In the genomic region with DNA sequence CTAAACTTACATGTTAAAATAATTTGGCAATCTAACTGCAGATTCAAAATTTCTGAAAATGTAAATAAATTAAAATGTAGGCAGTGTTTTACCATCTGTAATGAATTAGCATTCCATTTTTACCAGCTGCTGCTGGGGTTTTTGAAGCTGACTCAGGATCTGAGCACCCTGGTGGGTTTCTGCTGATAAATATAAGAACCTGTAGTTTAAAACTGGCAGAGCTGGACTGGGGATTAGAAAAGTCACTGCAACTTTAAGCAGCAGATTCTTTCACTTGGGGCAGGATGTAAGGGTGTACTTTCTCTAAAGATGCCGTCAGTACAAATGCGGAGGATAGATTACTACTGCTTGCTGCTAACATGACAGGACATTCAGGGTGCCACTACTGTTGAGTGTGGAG, we compare ENCODE assay signal across 3 cellular contexts.
TF ChIP-seq lines count a peak whose summit lies in the region.

No MANE protein-coding gene starts in this region.

TF ChIP-seq in liver, 16 proteins besides CTCF, POLR2A, EP300 and RAD21:
- no peak for TF ChIP-seq ZBTB33 (IDR thresholded peaks at IDR 0.05)
- TF ChIP-seq RXRA (IDR thresholded peaks at IDR 0.05): no peak
- no peak for TF ChIP-seq SP1 (IDR thresholded peaks at IDR 0.05)
- no peak for TF ChIP-seq JUND (IDR thresholded peaks at IDR 0.05)
- no peak for TF ChIP-seq FOXA2 (IDR thresholded peaks at IDR 0.05)
- TF ChIP-seq EGR1 (IDR thresholded peaks at IDR 0.05; ENCODE audit: low read depth in 2 of 2): no peak
- no peak for TF ChIP-seq HNF4A (conservative IDR thresholded peaks at IDR 0.05)
- no peak for TF ChIP-seq HNF4G (IDR thresholded peaks at IDR 0.05)
- TF ChIP-seq FOXA1 (IDR thresholded peaks at IDR 0.05): no peak
- TF ChIP-seq TAF1 (conservative IDR thresholded peaks at IDR 0.05): no peak
- no peak for TF ChIP-seq NR2F2 (IDR thresholded peaks at IDR 0.05)
- TF ChIP-seq GABPA (IDR thresholded peaks at IDR 0.05 in 1 of 2, conservative IDR thresholded peaks at IDR 0.05 in 1 of 2): no peak
- TF ChIP-seq, protein P1, sequence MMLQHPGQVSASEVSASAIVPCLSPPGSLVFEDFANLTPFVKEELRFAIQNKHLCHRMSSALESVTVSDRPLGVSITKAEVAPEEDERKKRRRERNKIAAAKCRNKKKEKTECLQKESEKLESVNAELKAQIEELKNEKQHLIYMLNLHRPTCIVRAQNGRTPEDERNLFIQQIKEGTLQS (IDR thresholded peaks at IDR 0.05): no peak
- TF ChIP-seq, protein P2, sequence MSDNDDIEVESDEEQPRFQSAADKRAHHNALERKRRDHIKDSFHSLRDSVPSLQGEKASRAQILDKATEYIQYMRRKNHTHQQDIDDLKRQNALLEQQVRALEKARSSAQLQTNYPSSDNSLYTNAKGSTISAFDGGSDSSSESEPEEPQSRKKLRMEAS (IDR thresholded peaks at IDR 0.05): no peak
- no peak for TF ChIP-seq YY1 (IDR thresholded peaks at IDR 0.05)
- TF ChIP-seq, protein P3, sequence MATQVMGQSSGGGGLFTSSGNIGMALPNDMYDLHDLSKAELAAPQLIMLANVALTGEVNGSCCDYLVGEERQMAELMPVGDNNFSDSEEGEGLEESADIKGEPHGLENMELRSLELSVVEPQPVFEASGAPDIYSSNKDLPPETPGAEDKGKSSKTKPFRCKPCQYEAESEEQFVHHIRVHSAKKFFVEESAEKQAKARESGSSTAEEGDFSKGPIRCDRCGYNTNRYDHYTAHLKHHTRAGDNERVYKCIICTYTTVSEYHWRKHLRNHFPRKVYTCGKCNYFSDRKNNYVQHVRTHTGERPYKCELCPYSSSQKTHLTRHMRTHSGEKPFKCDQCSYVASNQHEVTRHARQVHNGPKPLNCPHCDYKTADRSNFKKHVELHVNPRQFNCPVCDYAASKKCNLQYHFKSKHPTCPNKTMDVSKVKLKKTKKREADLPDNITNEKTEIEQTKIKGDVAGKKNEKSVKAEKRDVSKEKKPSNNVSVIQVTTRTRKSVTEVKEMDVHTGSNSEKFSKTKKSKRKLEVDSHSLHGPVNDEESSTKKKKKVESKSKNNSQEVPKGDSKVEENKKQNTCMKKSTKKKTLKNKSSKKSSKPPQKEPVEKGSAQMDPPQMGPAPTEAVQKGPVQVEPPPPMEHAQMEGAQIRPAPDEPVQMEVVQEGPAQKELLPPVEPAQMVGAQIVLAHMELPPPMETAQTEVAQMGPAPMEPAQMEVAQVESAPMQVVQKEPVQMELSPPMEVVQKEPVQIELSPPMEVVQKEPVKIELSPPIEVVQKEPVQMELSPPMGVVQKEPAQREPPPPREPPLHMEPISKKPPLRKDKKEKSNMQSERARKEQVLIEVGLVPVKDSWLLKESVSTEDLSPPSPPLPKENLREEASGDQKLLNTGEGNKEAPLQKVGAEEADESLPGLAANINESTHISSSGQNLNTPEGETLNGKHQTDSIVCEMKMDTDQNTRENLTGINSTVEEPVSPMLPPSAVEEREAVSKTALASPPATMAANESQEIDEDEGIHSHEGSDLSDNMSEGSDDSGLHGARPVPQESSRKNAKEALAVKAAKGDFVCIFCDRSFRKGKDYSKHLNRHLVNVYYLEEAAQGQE (IDR thresholded peaks at IDR 0.05): no peak

TF ChIP-seq in HepG2, 621 proteins besides CTCF, POLR2A, EP300 and RAD21 (continues in another document):
- TF ChIP-seq ZNF512B (CRISPR knock-in tag; IDR thresholded peaks at IDR 0.05; ENCODE audit: borderline replicate concordance) (no peak), NFE2L1 (CRISPR knock-in tag; IDR thresholded peaks at IDR 0.05; ENCODE audit: borderline replicate concordance) (no peak), PHF5A (CRISPR knock-in tag; IDR thresholded peaks at IDR 0.05; ENCODE audit: low read depth, unreplicated experiment) (no peak), ZNF788 (CRISPR knock-in tag; IDR thresholded peaks at IDR 0.05; ENCODE audit: borderline replicate concordance) (no peak), MIER3 (CRISPR knock-in tag; IDR thresholded peaks at IDR 0.05; ENCODE audit: borderline replicate concordance) (no peak)
- TF ChIP-seq, protein P3 (IDR thresholded peaks at IDR 0.05; ENCODE audit: borderline replicate concordance in 1 of 2, low read depth in 1 of 2, low read length in 2 of 2): no peak
- TF ChIP-seq, protein P4, sequence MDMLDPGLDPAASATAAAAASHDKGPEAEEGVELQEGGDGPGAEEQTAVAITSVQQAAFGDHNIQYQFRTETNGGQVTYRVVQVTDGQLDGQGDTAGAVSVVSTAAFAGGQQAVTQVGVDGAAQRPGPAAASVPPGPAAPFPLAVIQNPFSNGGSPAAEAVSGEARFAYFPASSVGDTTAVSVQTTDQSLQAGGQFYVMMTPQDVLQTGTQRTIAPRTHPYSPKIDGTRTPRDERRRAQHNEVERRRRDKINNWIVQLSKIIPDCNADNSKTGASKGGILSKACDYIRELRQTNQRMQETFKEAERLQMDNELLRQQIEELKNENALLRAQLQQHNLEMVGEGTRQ (IDR thresholded peaks at IDR 0.05; ENCODE audit: low read depth, low read length): no peak
- TF ChIP-seq, protein P4 (CRISPR knock-in tag; IDR thresholded peaks at IDR 0.05; ENCODE audit: borderline replicate concordance): no peak

TF ChIP-seq in SK-N-SH, 30 proteins besides CTCF, POLR2A, EP300 and RAD21:
- TF ChIP-seq, protein P2 (IDR thresholded peaks at IDR 0.05; ENCODE audit: low read depth): no peak
- peak; percentile 30; the same call in 1 of the 2 replicates for TF ChIP-seq RCOR1 (IDR thresholded peaks at IDR 0.05; ENCODE audit: low read length)
- peak; percentile 36; the same call in 1 of the 2 replicates for TF ChIP-seq POLR2AphosphoS5 (IDR thresholded peaks at IDR 0.05; ENCODE audit: low read depth, low read length)
- TF ChIP-seq FOXJ3 (CRISPR knock-in tag; IDR thresholded peaks at IDR 0.05): no peak
- TF ChIP-seq TCF12 (IDR thresholded peaks at IDR 0.05): peak; percentile 97
- TF ChIP-seq GABPA (IDR thresholded peaks at IDR 0.05; ENCODE audit: low read depth): no peak
- TF ChIP-seq CHD2 (IDR thresholded peaks at IDR 0.05; ENCODE audit: low read length, partially characterized antibody): no peak
- no peak for TF ChIP-seq NRF1 (IDR thresholded peaks at IDR 0.05; ENCODE audit: low read depth, low read length)
- TF ChIP-seq TEAD4 (IDR thresholded peaks at IDR 0.05; ENCODE audit: borderline replicate concordance, insufficient read depth): peak; percentile 64
- no peak for TF ChIP-seq GATA2 (CRISPR knock-in tag; IDR thresholded peaks at IDR 0.05)
- TF ChIP-seq TAF1 (IDR thresholded peaks at IDR 0.05; ENCODE audit: borderline replicate concordance, low read depth, low read length): no peak
- TF ChIP-seq NFIC (IDR thresholded peaks at IDR 0.05; ENCODE audit: borderline replicate concordance): peak; percentile 54; the same call in 1 of the 2 replicates
- TF ChIP-seq PBX3 (IDR thresholded peaks at IDR 0.05): peak; percentile 49
- peak; percentile 70; the same call in 1 of the 2 replicates for TF ChIP-seq MEF2A (IDR thresholded peaks at IDR 0.05; ENCODE audit: borderline replicate concordance, low read depth)
- TF ChIP-seq, protein P3 (IDR thresholded peaks at IDR 0.05; ENCODE audit: low read depth, low read length): no peak
- no peak for TF ChIP-seq ELF1 (IDR thresholded peaks at IDR 0.05)
- TF ChIP-seq, protein P5, sequence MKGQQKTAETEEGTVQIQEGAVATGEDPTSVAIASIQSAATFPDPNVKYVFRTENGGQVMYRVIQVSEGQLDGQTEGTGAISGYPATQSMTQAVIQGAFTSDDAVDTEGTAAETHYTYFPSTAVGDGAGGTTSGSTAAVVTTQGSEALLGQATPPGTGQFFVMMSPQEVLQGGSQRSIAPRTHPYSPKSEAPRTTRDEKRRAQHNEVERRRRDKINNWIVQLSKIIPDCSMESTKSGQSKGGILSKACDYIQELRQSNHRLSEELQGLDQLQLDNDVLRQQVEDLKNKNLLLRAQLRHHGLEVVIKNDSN (IDR thresholded peaks at IDR 0.05; ENCODE audit: borderline replicate concordance, low read depth): no peak
- TF ChIP-seq JUND (IDR thresholded peaks at IDR 0.05): peak; percentile 45; the same call in 1 of the 2 replicates
- TF ChIP-seq RXRA (IDR thresholded peaks at IDR 0.05; ENCODE audit: borderline replicate concordance, low read depth): peak; percentile 36; the same call in 1 of the 2 replicates
- TF ChIP-seq FOSL2 (IDR thresholded peaks at IDR 0.05; ENCODE audit: borderline replicate concordance, low read depth): peak; percentile 37; the same call in 1 of the 2 replicates
- TF ChIP-seq SMC3 (IDR thresholded peaks at IDR 0.05; ENCODE audit: low read depth, low read length): no peak
